8 cellular contexts compared by ENCODE assay signal in the genomic region with DNA sequence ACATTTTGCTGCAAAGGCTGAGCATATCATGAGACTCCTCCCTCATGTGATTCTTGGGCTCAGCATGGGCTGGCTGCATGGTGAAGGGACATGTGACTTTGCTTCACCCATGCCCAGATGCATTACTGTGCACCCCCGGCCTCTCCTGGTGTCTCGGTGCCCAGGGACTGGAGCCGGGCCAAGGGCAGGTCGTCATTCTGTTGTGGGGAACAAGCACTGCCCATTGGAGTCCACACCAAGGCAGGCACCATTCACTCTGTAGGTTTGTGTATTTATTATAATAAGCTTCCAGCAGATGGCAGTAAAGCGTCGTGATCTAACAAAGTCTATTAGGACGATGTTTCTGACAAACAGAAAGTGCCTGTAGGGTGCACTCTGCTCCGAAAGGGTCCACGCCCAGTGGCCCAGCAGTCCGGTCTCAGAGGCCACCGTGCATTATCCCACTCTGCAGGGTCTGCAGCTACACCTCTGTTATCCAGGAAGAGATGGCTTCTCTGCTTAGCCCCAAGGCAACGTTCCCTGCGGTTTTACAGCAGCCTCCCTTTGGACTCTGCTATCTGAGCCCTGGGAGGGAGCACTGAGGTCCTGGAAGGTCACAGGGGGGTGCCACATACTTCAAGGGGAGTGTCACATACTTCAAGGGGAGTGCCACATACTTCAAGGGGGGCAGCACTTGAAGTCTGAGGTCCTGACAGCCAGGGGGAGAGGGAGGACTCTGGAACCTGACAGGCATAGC.
DNase-seq lines count a peak whose midpoint lies in the region; ATAC-seq and TF ChIP-seq lines count a peak whose summit lies in the region.

No MANE protein-coding gene starts in this region.

- intact Hi-C loops in breast epithelium (cut with DNase I; ENCODE audit: low total_unique reads), result no loop called here
- intact Hi-C loops in spleen (cut with DNase I; ENCODE audit: low total_unique reads), result no loop called here

- H3K27me3 ChIP-seq in breast epithelium (no peaks in the 10 kb centered on the region), spleen (replicated peaks in 1 of 7) (peaks cover 0 to 25% (median 0%) of the 10 kb centered on the region in 7 donors)

- H3K27ac ChIP-seq in breast epithelium (no peak overlapping the region), spleen (no peak overlapping the region)

- DNase-seq in AG08396 (ENCODE audit: low spot score) (peak; percentile 77), NCI-H2029 (lab: John Stamatoyannopoulos, UW) (peak; percentile 65), breast epithelium (ENCODE audit: low spot score in 2 of 2) (peak in 1 of 2 donors; percentile 21), inferior parietal cortex (ENCODE audit: extremely low spot score) (peak; percentile 92), spleen (no peak)
- peak; percentile 31 for DNase-seq in T-helper 2 cell treated with Interferon-gamma antibody and Interleukin-4, amounts not matched to agents 5 μg/mL and 100 μg/mL, for 36 hours (ENCODE audit: low spot score)

- H3K27me3 Mint-ChIP-seq in T-helper 2 cell treated with Interferon-gamma antibody and Interleukin-4, amounts not matched to agents 5 μg/mL and 100 μg/mL, for 36 hours (ENCODE audit: low read depth), result no peaks in the 10 kb centered on the region

- TF ChIP-seq POLR2A in breast epithelium (IDR thresholded peaks at IDR 0.05) (no peak), spleen (IDR thresholded peaks at IDR 0.05) (no peak)

- H3K4me1 Mint-ChIP-seq in T-helper 2 cell treated with Interferon-gamma antibody and Interleukin-4, amounts not matched to agents 5 μg/mL and 100 μg/mL, for 36 hours (ENCODE audit: low read depth), result peaks cover 2% of the 10 kb centered on the region

- no peaks in the 10 kb centered on the region for H3K9me3 Mint-ChIP-seq in T-helper 2 cell treated with Interferon-gamma antibody and Interleukin-4, amounts not matched to agents 5 μg/mL and 100 μg/mL, for 36 hours

- H3K4me3 ChIP-seq in breast epithelium (peak overlapping the region; percentile 30 to 71 (median 41)), spleen (peak overlapping the region in 6 of 8 donors; percentile 18 to 67 (median 26))

- peak overlapping the region; percentile 76 for H3K4me3 Mint-ChIP-seq in T-helper 2 cell treated with Interferon-gamma antibody and Interleukin-4, amounts not matched to agents 5 μg/mL and 100 μg/mL, for 36 hours

- ATAC-seq in GM18519 (IDR thresholded peaks at IDR 0.05; ENCODE audit: low FRiP score, unreplicated experiment), result peak; percentile 97
- ATAC-seq in HG03025 (IDR thresholded peaks at IDR 0.05; ENCODE audit: low FRiP score, unreplicated experiment), result peak; percentile 96

- H3K9me3 ChIP-seq in breast epithelium (no peaks in the 10 kb centered on the region), spleen (no peaks in the 10 kb centered on the region)

- no peak overlapping the region for H3K27ac Mint-ChIP-seq in T-helper 2 cell treated with Interferon-gamma antibody and Interleukin-4, amounts not matched to agents 5 μg/mL and 100 μg/mL, for 36 hours

- 3 to 6% (median 6%) methylated on average over 7 to 13 of the region's 13 CpGs for WGBS in spleen, 5 donors

- no peaks in the 10 kb centered on the region for H3K36me3 Mint-ChIP-seq in T-helper 2 cell treated with Interferon-gamma antibody and Interleukin-4, amounts not matched to agents 5 μg/mL and 100 μg/mL, for 36 hours (ENCODE audit: low read depth)

- TF ChIP-seq CTCF in breast epithelium (IDR thresholded peaks at IDR 0.05) (peak in 2 of 3 donors; percentile 45 to 58), spleen (IDR thresholded peaks at IDR 0.05 in 8 of 11, conservative IDR thresholded peaks at IDR 0.05 in 3 of 11) (peak in 10 of 11 experiments; percentile 12 to 72 (median 58))

- no peaks in the 10 kb centered on the region for H3K36me3 ChIP-seq in breast epithelium
- no peaks in the 10 kb centered on the region for H3K36me3 ChIP-seq in spleen

- H3K4me1 ChIP-seq in breast epithelium, result no peaks in the 10 kb centered on the region
- H3K4me1 ChIP-seq in spleen, result peaks cover 0 to 32% (median 19%) of the 10 kb centered on the region in 6 donors
